ENCODE assay signal across 9 cellular contexts in genomic region chr9:89941875-89942274, GRCh38.
DNase-seq lines count a peak whose midpoint lies in the region; ATAC-seq, FAIRE-seq and TF ChIP-seq lines count a peak whose summit lies in the region.
"Had no signal": no experiment of that assay in that cellular context is flagged by ENCODE, and none has a peak within 500 bp of the region (broad histone marks: within the 10 kb centered on the region; RNA-seq: fewer than 3 reads in every experiment).

No MANE protein-coding gene starts in this region.

- H3K4me3 ChIP-seq in retinal pigment epithelial cell (ENCODE audit: low read length) = no peak overlapping the region
- H3K4me3 ChIP-seq in dorsolateral prefrontal cortex = no peak overlapping the region

- TF ChIP-seq CTCF in retinal pigment epithelial cell (conservative IDR thresholded peaks at IDR 0.05; ENCODE audit: low read depth, low read length) = no peak
- TF ChIP-seq CTCF in dorsolateral prefrontal cortex (IDR thresholded peaks at IDR 0.05 in 54 of 56, conservative IDR thresholded peaks at IDR 0.05 in 2 of 56; ENCODE audit: low read depth in 1 of 56, partially characterized antibody in 56 of 56) = no peak

- DNase-seq in EL (peak; percentile 25), NCI-H1417 (lab: John Stamatoyannopoulos, UW) (peak; percentile 16 to 87 (median 50)), epithelial cell of prostate (ENCODE audit: low read depth, low spot score) (peak; percentile 89), retinal pigment epithelial cell (ENCODE audit: low read depth) (peak; percentile 68), dorsolateral prefrontal cortex (no peak), KBM-7 (no peak), GM12891 (ENCODE audit: insufficient read length, low spot score) (no peak)
- DNase-seq: NCI-H526 had no signal

- peaks cover 0 to 9% (median 0%) of the 10 kb centered on the region in 45 donors for H3K27me3 ChIP-seq in dorsolateral prefrontal cortex

- intact Hi-C loops in dorsolateral prefrontal cortex (cut with DNase I) = no loop called here

- no peak for FAIRE-seq in GM12891 (lab: Jason Lieb, UNC)

- ATAC-seq in GM19395 (IDR thresholded peaks at IDR 0.05; ENCODE audit: unreplicated experiment) = no peak

- no peak for TF ChIP-seq POLR2A in GM12891 (IDR thresholded peaks at IDR 0.05; ENCODE audit: low read depth, low read length)

- no peak overlapping the region for H3K27ac ChIP-seq in epithelial cell of prostate
- H3K27ac ChIP-seq in dorsolateral prefrontal cortex = no peak overlapping the region

- in situ Hi-C loops in KBM-7 (cut with MboI; ENCODE audit: low pct_unique_long_range_greater_than_20kb, low sequenced_read_pairs) = no loop called here

TF ChIP-seq in GM12891, 5 proteins besides CTCF, POLR2A, EP300 and RAD21:
- TF ChIP-seq TAF1 (IDR thresholded peaks at IDR 0.05; ENCODE audit: low read depth, low read length) (no peak), POLR2AphosphoS5 (IDR thresholded peaks at IDR 0.05; ENCODE audit: low read depth, low read length) (no peak), SPI1 (IDR thresholded peaks at IDR 0.05; ENCODE audit: low read depth, low read length) (no peak), PAX5 (IDR thresholded peaks at IDR 0.05; ENCODE audit: insufficient read depth, low read length, severe bottlenecking) (no peak), POU2F2 (IDR thresholded peaks at IDR 0.05; ENCODE audit: low read depth, low read length) (no peak)

Comparison
In these comparisons a context has a peak if more than half of its experiments do, and no peak if none do; other contexts are left out.
1. DNase-seq: peak in EL (single experiment), NCI-H1417 (3 of 3), epithelial cell of prostate (single experiment) and retinal pigment epithelial cell (single experiment); none in dorsolateral prefrontal cortex (0 of 10), KBM-7 (single experiment) and GM12891 (single experiment).